ENCODE assay signal across 10 cellular contexts in the genomic region with DNA sequence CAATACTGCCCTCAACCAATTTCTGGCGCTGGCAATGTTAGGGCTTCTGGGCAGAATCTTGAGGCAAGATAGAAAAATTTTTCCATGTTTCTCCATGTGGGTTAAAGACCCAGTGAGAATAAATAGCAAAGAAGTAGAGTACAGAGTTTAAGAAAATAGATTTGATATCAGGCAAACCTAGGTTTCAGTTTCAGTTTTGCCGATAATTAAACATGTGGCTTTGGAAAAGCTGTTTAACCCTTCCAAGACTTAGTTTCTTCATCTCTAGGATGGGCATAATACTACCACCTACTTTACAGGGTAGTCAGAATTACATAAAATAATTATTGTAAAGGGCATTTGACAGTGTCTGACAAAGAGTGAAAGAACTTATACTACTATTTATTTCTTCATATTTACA. TPM values are rescaled to one million over a fixed set of nuclear protein-coding genes. Genes with fewer than 3 reads are reported as not detected.
DNase-seq lines count a peak whose midpoint lies in the region; ATAC-seq, FAIRE-seq and TF ChIP-seq lines count a peak whose summit lies in the region.
"Had no signal": no experiment of that assay in that cellular context is flagged by ENCODE, and none has a peak within 500 bp of the region (broad histone marks: within the 10 kb centered on the region; RNA-seq: fewer than 3 reads in every experiment).

No MANE protein-coding gene starts in this region.

- no peak for TF ChIP-seq EP300 in A549 (IDR thresholded peaks at IDR 0.05)

- no peak overlapping the region for H3K9ac ChIP-seq in kidney (ENCODE audit: low read length in 2 of 2)
- H3K9ac ChIP-seq: BLaER1 had no signal

- H3K27ac ChIP-seq in A549 (no peak overlapping the region), kidney (ENCODE audit: low read depth in 2 of 2, low read length in 2 of 2) (no peak overlapping the region)
- H3K27ac ChIP-seq: BLaER1 had no signal

- no peak for TF ChIP-seq RAD21 in A549 (conservative IDR thresholded peaks at IDR 0.05 in 1 of 2, IDR thresholded peaks at IDR 0.05 in 1 of 2)

- no peak for DNase-seq in A549 (ENCODE audit: low read depth in 1 of 2, low spot score in 1 of 2)
- DNase-seq in HFFc6, result no peak
- no peak for DNase-seq in activated T-helper 1 cell treated with anti-CD3 and anti-CD28 coated beads, Interleukin-12 subunit alpha, Interleukin-12 subunit beta, Interleukin-2, Interleukin-4 antibody, amounts not matched to agents 30 ng/mL and 10 ng/mL and 1 ng/mL, durations not matched to agents 14 hours and 24 hours and 36 hours (ENCODE audit: low spot score)
- DNase-seq in kidney, result no peak
- DNase-seq in stimulated activated CD4-positive, alpha-beta T cell treated with anti-CD3 and anti-CD28 coated beads, Interleukin-15, amount 100 ng/mL, for 24 hours, result no peak
- no peak for DNase-seq in NCI-H128 (lab: John Stamatoyannopoulos, UW; ENCODE audit: unreplicated experiment)
- DNase-seq in 8988T, result no peak
- no peak for DNase-seq in osteocyte (ENCODE audit: extremely low spot score, unreplicated experiment)
- DNase-seq: central memory CD4-positive, alpha-beta T cell had no signal

- H3K4me2 ChIP-seq in A549, result peak overlapping the region; percentile 49
- H3K4me2 ChIP-seq: BLaER1 had no signal

- FAIRE-seq in A549 (lab: Jason Lieb, UNC) (no peak), kidney (lab: Jason Lieb, UNC) (no peak)

- H3K4me3 ChIP-seq in A549 (no peak overlapping the region; the same call in 2 of the 3 replicates), kidney (ENCODE audit: low read length in 2 of 2) (peak overlapping the region; percentile 50 to 61)
- H3K4me3 ChIP-seq: BLaER1 had no signal

- peaks cover 24% of the 10 kb centered on the region for H3K9me3 Mint-ChIP-seq in HFFc6
- peaks cover 55% of the 10 kb centered on the region for H3K9me3 Mint-ChIP-seq in activated T-helper 1 cell treated with anti-CD3 and anti-CD28 coated beads, Interleukin-12 subunit alpha, Interleukin-12 subunit beta, Interleukin-2, Interleukin-4 antibody, amounts not matched to agents 30 ng/mL and 10 ng/mL and 1 ng/mL, durations not matched to agents 14 hours and 24 hours and 36 hours
- H3K9me3 Mint-ChIP-seq in osteocyte (ENCODE audit: unreplicated experiment), result peaks cover 14% of the 10 kb centered on the region

- ATAC-seq in A549, result no peak

- H3K4me3 Mint-ChIP-seq in HFFc6 (peak overlapping the region; percentile 80), osteocyte (ENCODE audit: unreplicated experiment) (no peak overlapping the region)
- H3K4me3 Mint-ChIP-seq in activated T-helper 1 cell treated with anti-CD3 and anti-CD28 coated beads, Interleukin-12 subunit alpha, Interleukin-12 subunit beta, Interleukin-2, Interleukin-4 antibody, amounts not matched to agents 30 ng/mL and 10 ng/mL and 1 ng/mL, durations not matched to agents 14 hours and 24 hours and 36 hours, result peak overlapping the region; percentile 60

- 15% methylated on average over 2 of the region's 2 CpGs for WGBS in A549 (ENCODE audit: missing lambda C conversion rate)

- intact Hi-C loops in activated T-helper 1 cell treated with anti-CD3 and anti-CD28 coated beads, Interleukin-12 subunit alpha, Interleukin-12 subunit beta, Interleukin-2, Interleukin-4 antibody, amounts not matched to agents 30 ng/mL and 10 ng/mL and 1 ng/mL, durations not matched to agents 14 hours and 24 hours and 36 hours (cut with micrococcal nuclease), result loop anchor here (1.0 to 5.0 kb wide), 12 partner anchors 21 to 380 kb away; a partner anchor contains a TSS
- intact Hi-C loops in kidney (cut with DNase I), result no loop called here

- POLR2A ChIA-PET in A549 (lab: Yijun Ruan, JAX), result no interaction called here

- TF ChIP-seq POLR2A in A549 (IDR thresholded peaks at IDR 0.05; ENCODE audit: low read length), result no peak

- no peaks in the 10 kb centered on the region for H3K4me1 ChIP-seq in A549
- H3K4me1 ChIP-seq in kidney (ENCODE audit: control insufficient read depth in 1 of 2, insufficient read depth in 1 of 2, low read depth in 1 of 2, low read length in 2 of 2), result no peaks in the 10 kb centered on the region
- H3K4me1 ChIP-seq: BLaER1 had no signal

- H3K27me3 Mint-ChIP-seq in HFFc6 (ENCODE audit: insufficient read depth) (no peaks in the 10 kb centered on the region; the same call in 1 of the 2 replicates), osteocyte (ENCODE audit: unreplicated experiment) (peaks cover 24% of the 10 kb centered on the region)
- H3K27me3 Mint-ChIP-seq in activated T-helper 1 cell treated with anti-CD3 and anti-CD28 coated beads, Interleukin-12 subunit alpha, Interleukin-12 subunit beta, Interleukin-2, Interleukin-4 antibody, amounts not matched to agents 30 ng/mL and 10 ng/mL and 1 ng/mL, durations not matched to agents 14 hours and 24 hours and 36 hours (ENCODE audit: insufficient read depth), result no peaks in the 10 kb centered on the region

- peaks cover 10% of the 10 kb centered on the region; the same call in 1 of the 3 replicates for H3K9me3 ChIP-seq in A549
- peaks cover 0 to 4% of the 10 kb centered on the region in 2 donors for H3K9me3 ChIP-seq in kidney (ENCODE audit: control insufficient read depth in 1 of 2, low read length in 2 of 2)

- H3K36me3 Mint-ChIP-seq in HFFc6 (ENCODE audit: low read depth), result peaks cover 31% of the 10 kb centered on the region
- peaks cover 18% of the 10 kb centered on the region for H3K36me3 Mint-ChIP-seq in activated T-helper 1 cell treated with anti-CD3 and anti-CD28 coated beads, Interleukin-12 subunit alpha, Interleukin-12 subunit beta, Interleukin-2, Interleukin-4 antibody, amounts not matched to agents 30 ng/mL and 10 ng/mL and 1 ng/mL, durations not matched to agents 14 hours and 24 hours and 36 hours (ENCODE audit: low read depth)
- H3K36me3 Mint-ChIP-seq in osteocyte (ENCODE audit: unreplicated experiment), result no peaks in the 10 kb centered on the region

- H3K36me3 ChIP-seq in kidney (ENCODE audit: control insufficient read depth in 1 of 2, insufficient read depth in 2 of 2, low read length in 2 of 2), result no peaks in the 10 kb centered on the region
- H3K36me3 ChIP-seq: BLaER1 had no signal

- H3K27ac Mint-ChIP-seq in HFFc6 (peak overlapping the region; percentile 51), osteocyte (ENCODE audit: unreplicated experiment) (no peak overlapping the region)
- H3K27ac Mint-ChIP-seq in activated T-helper 1 cell treated with anti-CD3 and anti-CD28 coated beads, Interleukin-12 subunit alpha, Interleukin-12 subunit beta, Interleukin-2, Interleukin-4 antibody, amounts not matched to agents 30 ng/mL and 10 ng/mL and 1 ng/mL, durations not matched to agents 14 hours and 24 hours and 36 hours, result peak overlapping the region; percentile 80

- peaks cover 43% of the 10 kb centered on the region for H3K4me1 Mint-ChIP-seq in HFFc6 (ENCODE audit: low read depth)
- H3K4me1 Mint-ChIP-seq in activated T-helper 1 cell treated with anti-CD3 and anti-CD28 coated beads, Interleukin-12 subunit alpha, Interleukin-12 subunit beta, Interleukin-2, Interleukin-4 antibody, amounts not matched to agents 30 ng/mL and 10 ng/mL and 1 ng/mL, durations not matched to agents 14 hours and 24 hours and 36 hours (ENCODE audit: low read depth), result peaks cover 52% of the 10 kb centered on the region
- peaks cover 4% of the 10 kb centered on the region for H3K4me1 Mint-ChIP-seq in osteocyte (ENCODE audit: unreplicated experiment)

- TF ChIP-seq CTCF in A549 (IDR thresholded peaks at IDR 0.05) (no peak), HFFc6 (IDR thresholded peaks at IDR 0.05) (no peak), kidney (IDR thresholded peaks at IDR 0.05; ENCODE audit: borderline replicate concordance, extremely low read depth, insufficient read depth) (no peak), osteocyte (IDR thresholded peaks at IDR 0.05) (no peak)

- CTCF ChIA-PET in A549 (lab: Yijun Ruan, JAX), result no interaction called here

TF ChIP-seq in A549, 52 proteins besides CTCF, POLR2A, EP300 and RAD21 (continues in another document):
- TF ChIP-seq JUNB (IDR thresholded peaks at IDR 0.05) (no peak), MAZ (IDR thresholded peaks at IDR 0.05; ENCODE audit: borderline replicate concordance, low read depth, low read length) (no peak), CBX8 (IDR thresholded peaks at IDR 0.05) (no peak), GATA3 (IDR thresholded peaks at IDR 0.05; ENCODE audit: borderline replicate concordance) (no peak), FOSB (CRISPR knock-in tag; IDR thresholded peaks at IDR 0.05) (no peak), PHF8 (IDR thresholded peaks at IDR 0.05; ENCODE audit: borderline replicate concordance, low read depth) (no peak), TFCP2L1 (CRISPR knock-in tag; IDR thresholded peaks at IDR 0.05) (no peak), CEBPB (IDR thresholded peaks at IDR 0.05) (no peak), RCOR1 (IDR thresholded peaks at IDR 0.05; ENCODE audit: low read depth, low read length) (no peak), ZC3H11A (IDR thresholded peaks at IDR 0.05) (no peak)
- TF ChIP-seq, protein P1, sequence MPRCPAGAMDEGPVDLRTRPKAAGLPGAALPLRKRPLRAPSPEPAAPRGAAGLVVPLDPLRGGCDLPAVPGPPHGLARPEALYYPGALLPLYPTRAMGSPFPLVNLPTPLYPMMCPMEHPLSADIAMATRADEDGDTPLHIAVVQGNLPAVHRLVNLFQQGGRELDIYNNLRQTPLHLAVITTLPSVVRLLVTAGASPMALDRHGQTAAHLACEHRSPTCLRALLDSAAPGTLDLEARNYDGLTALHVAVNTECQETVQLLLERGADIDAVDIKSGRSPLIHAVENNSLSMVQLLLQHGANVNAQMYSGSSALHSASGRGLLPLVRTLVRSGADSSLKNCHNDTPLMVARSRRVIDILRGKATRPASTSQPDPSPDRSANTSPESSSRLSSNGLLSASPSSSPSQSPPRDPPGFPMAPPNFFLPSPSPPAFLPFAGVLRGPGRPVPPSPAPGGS (IDR thresholded peaks at IDR 0.05), result no peak
- TF ChIP-seq, protein P2, sequence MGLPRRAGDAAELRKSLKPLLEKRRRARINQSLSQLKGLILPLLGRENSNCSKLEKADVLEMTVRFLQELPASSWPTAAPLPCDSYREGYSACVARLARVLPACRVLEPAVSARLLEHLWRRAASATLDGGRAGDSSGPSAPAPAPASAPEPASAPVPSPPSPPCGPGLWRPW (IDR thresholded peaks at IDR 0.05), result no peak

RNA-seq across cellular contexts. Expression of a gene that starts 52.6 kb away (rescaled TPM):
- polyA plus RNA-seq in A549 (2011; rRNA removed) (10.3 TPM in 2 replicates), A549 (2017; fragmentation: RNase III; extraction: RNeasy Plus Mini Kit Qiagen cat#74134 plus additional on column Dnase treatment) (7.8 to 10.4 TPM (median 9.5 TPM) in 3 replicates), kidney (ENCODE audit: insufficient read depth, low read depth, low replicate concordance) (23.3 TPM)
- polyA plus RNA-seq in A549 (2012; cell fraction: cytosol; rRNA removed), result 4.5 and 5.0 TPM in 2 replicates
- polyA plus RNA-seq in A549 (2012; cell fraction: nucleus; rRNA removed), result 10.2 and 10.7 TPM in 2 replicates
- 14.7 and 15.1 TPM in 2 replicates for polyA minus RNA-seq in A549 (2011; rRNA and poly(A)+ RNA removed)
- 100 to 1,000 TPM; 108 to 125 (median 124) TPM for total RNA-seq in HFFc6 (2021; fragmentation: NEBNext Ultra II Directional; extraction: Animal tissue kit (Norgen Biotek cat#: 25700))
- 98.0 and 98.9 TPM in 2 replicates for total RNA-seq in activated T-helper 1 cell treated with anti-CD3 and anti-CD28 coated beads, Interleukin-12 subunit alpha, Interleukin-12 subunit beta, Interleukin-2, Interleukin-4 antibody, amounts not matched to agents 30 ng/mL and 10 ng/mL and 1 ng/mL, durations not matched to agents 14 hours and 24 hours and 36 hours
- total RNA-seq in kidney (79.1 TPM), osteocyte (65.0 and 67.4 TPM in 2 replicates)
